In the genomic region with DNA sequence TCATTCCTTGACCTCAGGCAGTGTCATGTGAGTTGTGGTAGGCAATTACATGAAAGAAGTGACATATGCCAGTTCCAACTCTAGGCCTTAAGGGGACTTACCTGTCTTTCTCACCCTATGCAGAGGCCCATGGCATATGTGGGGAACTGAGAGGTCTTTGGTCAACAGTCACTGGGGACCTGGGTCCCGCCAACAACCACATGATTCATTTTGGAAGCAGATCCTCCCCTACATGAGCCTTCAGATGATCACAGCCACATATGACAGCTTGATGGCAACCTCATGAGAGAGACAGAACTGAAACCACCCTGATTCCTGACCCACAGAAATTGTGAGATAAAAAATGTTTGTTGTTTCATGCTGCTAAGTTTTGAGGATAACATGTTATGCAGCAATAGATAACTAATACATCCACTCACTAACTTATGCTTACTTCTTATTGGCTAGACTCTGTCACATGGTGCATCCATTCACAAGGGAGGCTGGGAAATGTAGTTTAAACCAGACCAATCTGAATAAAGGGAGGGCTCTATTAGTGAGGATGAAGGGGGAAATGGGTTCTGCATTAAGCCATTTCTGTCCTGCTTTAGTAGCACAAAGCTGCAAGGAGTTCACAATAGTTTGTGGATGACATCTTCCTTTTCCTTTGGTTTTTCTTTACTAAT, we compare ENCODE assay signal across 20 cellular contexts.
"Had no signal": no experiment of that assay in that cellular context is flagged by ENCODE, and none has a peak within 500 bp of the region (broad histone marks: within the 10 kb centered on the region; RNA-seq: fewer than 3 reads in every experiment).

No MANE protein-coding gene starts in this region.

- H3K4me3 ChIP-seq: dorsolateral prefrontal cortex, hepatocyte, sigmoid colon, skin epidermis, suprapubic skin, thyroid gland, uterus had no signal

- H3K9me3 ChIP-seq: neutrophil, suprapubic skin, thyroid gland, uterus had no signal

- FAIRE-seq: kidney had no signal

- H3K36me3 ChIP-seq: neutrophil, sigmoid colon, suprapubic skin, thyroid gland, uterus had no signal

- H3K4me2 ChIP-seq: hepatocyte had no signal

- H2AFZ ChIP-seq: hepatocyte had no signal

- H3K79me2 ChIP-seq: hepatocyte had no signal

- H3K27ac ChIP-seq: dorsolateral prefrontal cortex, hepatocyte, neutrophil, sigmoid colon, skin epidermis, suprapubic skin, thyroid gland, uterus had no signal

- DNase-seq: cortex of kidney; dorsolateral prefrontal cortex; effector CD8-positive, alpha-beta T cell; foreskin melanocyte; head of caudate nucleus; kidney; left cardiac atrium; mammary epithelial cell; naive thymus-derived CD8-positive, alpha-beta T cell; posterior cingulate gyrus; sigmoid colon; stimulated activated CD4-positive, alpha-beta T cell treated with anti-CD3 and anti-CD28 coated beads, Interleukin-2, amount 100 ng/mL, for 24 hours; stimulated activated CD4-positive, alpha-beta T cell treated with anti-CD3 and anti-CD28 coated beads, Interleukin-4, amount 100 ng/mL, for 4 hours; stimulated activated naive CD8-positive, alpha-beta T cell treated with anti-CD3 and anti-CD28 coated beads, Interleukin-15, Interleukin-2, amounts not matched to agents 100 U/mL and 50 U/mL, for 24 hours; thyroid gland; uterus had no signal

- H3K27me3 ChIP-seq: dorsolateral prefrontal cortex, hepatocyte, neutrophil, sigmoid colon, suprapubic skin, thyroid gland, uterus had no signal

- H3K4me1 ChIP-seq: sigmoid colon, suprapubic skin, thyroid gland, uterus had no signal

- ATAC-seq: left cardiac atrium; naive thymus-derived CD8-positive, alpha-beta T cell; stimulated activated naive CD8-positive, alpha-beta T cell treated with anti-CD3 and anti-CD28 coated beads, Interleukin-15, Interleukin-2, amounts not matched to agents 100 U/mL and 50 U/mL, for 24 hours had no signal
